Comparison of ENCODE assay signal across 5 cellular contexts in the genomic region with DNA sequence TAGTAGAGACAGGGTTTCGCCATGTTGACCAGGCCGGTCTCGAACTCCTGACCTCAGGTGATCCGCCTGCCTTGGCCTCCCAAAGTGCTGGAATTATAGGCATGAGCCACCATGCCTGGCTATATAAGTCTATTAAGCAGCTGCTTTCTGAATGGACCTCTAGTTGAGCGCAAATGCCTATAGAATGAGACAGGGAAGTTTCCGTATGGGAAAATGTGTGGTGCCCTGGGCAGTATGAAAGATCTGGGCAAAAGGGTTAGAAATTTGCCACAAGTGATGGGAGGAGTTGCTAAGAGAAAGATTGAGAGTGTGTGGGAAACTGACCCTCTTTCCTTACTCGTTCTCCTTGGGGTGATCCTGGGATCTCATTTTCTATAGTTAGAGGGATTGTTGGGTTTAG. TPM values are rescaled to one million over a fixed set of nuclear protein-coding genes. Genes with fewer than 3 reads are reported as not detected.
"Had no signal": no experiment of that assay in that cellular context is flagged by ENCODE, and none has a peak within 500 bp of the region (broad histone marks: within the 10 kb centered on the region; RNA-seq: fewer than 3 reads in every experiment).

No MANE protein-coding gene starts in this region.

- H3K27ac ChIP-seq: HL-60 had no signal

- DNase-seq: IMR-90, KBM-7 had no signal

- H3K4me3 ChIP-seq: K562 had no signal

RNA-seq across cellular contexts. Expression of gene SLC6A2, which starts 26.3 kb away (rescaled TPM):
- polyA plus RNA-seq: IgD-negative memory B cell, IMR-90, K562 had no signal
